ENCODE assay signal across 1 cellular context in genomic region chr16:69508033-69508432, GRCh38.
A peak's percentile ranks its signal among the peaks of the same experiment; 100 is the strongest.
TF ChIP-seq lines count a peak whose summit lies in the region.

No MANE protein-coding gene starts in this region.

TF ChIP-seq in K562, 482 proteins besides CTCF, POLR2A, EP300 and RAD21:
- TF ChIP-seq SMAD1 (IDR thresholded peaks at IDR 0.05; ENCODE audit: low read depth, low read length, partially characterized antibody) (no peak), ILK (tag; IDR thresholded peaks at IDR 0.05; ENCODE audit: borderline replicate concordance, low read depth) (no peak), ZFPM2 (CRISPR knock-in tag; IDR thresholded peaks at IDR 0.05) (no peak), TSC22D4 (tag; IDR thresholded peaks at IDR 0.05) (no peak)
- TF ChIP-seq, protein P1, sequence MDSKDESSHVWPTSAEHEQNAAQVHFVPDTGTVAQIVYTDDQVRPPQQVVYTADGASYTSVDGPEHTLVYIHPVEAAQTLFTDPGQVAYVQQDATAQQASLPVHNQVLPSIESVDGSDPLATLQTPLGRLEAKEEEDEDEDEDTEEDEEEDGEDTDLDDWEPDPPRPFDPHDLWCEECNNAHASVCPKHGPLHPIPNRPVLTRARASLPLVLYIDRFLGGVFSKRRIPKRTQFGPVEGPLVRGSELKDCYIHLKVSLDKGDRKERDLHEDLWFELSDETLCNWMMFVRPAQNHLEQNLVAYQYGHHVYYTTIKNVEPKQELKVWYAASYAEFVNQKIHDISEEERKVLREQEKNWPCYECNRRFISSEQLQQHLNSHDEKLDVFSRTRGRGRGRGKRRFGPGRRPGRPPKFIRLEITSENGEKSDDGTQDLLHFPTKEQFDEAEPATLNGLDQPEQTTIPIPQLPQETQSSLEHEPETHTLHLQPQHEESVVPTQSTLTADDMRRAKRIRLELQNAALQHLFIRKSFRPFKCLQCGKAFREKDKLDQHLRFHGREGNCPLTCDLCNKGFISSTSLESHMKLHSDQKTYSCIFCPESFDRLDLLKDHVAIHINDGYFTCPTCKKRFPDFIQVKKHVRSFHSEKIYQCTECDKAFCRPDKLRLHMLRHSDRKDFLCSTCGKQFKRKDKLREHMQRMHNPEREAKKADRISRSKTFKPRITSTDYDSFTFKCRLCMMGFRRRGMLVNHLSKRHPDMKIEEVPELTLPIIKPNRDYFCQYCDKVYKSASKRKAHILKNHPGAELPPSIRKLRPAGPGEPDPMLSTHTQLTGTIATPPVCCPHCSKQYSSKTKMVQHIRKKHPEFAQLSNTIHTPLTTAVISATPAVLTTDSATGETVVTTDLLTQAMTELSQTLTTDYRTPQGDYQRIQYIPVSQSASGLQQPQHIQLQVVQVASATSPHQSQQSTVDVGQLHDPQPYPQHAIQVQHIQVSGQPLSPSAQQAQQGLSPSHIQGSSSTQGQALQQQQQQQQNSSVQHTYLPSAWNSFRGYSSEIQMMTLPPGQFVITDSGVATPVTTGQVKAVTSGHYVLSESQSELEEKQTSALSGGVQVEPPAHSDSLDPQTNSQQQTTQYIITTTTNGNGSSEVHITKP (IDR thresholded peaks at IDR 0.05; ENCODE audit: partially characterized antibody) = peak; percentile 75
TF ChIP-seq in K562: peak in this region for 1.
